In the genomic region with DNA sequence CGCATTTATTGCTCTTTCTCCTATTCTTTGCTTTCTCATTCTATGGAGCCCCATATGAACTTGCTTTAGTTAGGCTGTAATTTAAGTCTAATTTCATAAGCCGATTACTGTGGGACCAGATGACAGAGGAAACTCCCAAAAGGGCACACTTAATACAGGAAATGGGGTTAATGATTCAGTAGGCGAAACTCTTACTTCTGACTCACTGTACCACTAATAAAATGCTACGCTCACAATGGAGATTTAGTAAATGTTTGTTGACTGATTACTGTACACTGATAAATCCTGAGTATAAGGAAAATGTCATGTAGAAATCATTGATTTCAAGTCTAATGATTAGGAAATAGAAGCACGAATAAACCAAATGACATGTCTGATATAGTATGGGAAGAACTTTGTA, we compare ENCODE assay signal across 8 cellular contexts.
A peak's percentile ranks its signal among the peaks of the same experiment; 100 is the strongest.
DNase-seq lines count a peak whose midpoint lies in the region; ATAC-seq, FAIRE-seq and TF ChIP-seq lines count a peak whose summit lies in the region.

No MANE protein-coding gene starts in this region.

- intact Hi-C loops in HCT116 (cut with micrococcal nuclease) (no loop called here), natural killer cell (cut with micrococcal nuclease) (no loop called here)

- no peaks in the 10 kb centered on the region for H3K4me1 Mint-ChIP-seq in endothelial cell (ENCODE audit: unreplicated experiment)
- no peaks in the 10 kb centered on the region for H3K4me1 Mint-ChIP-seq in natural killer cell

- H3K36me3 ChIP-seq in HCT116 (ENCODE audit: control insufficient read depth in 1 of 2, insufficient read depth in 2 of 2, low read length in 2 of 2), result no peaks in the 10 kb centered on the region

- FAIRE-seq in GM18507 (lab: Jason Lieb, UNC), result peak; percentile 77

- no peak overlapping the region for H3K4me3 Mint-ChIP-seq in endothelial cell (ENCODE audit: unreplicated experiment)
- H3K4me3 Mint-ChIP-seq in natural killer cell, result no peak overlapping the region

- no peaks in the 10 kb centered on the region for H3K27me3 ChIP-seq in HCT116 (ENCODE audit: insufficient read depth, low read length)

- no peaks in the 10 kb centered on the region for H3K9me3 Mint-ChIP-seq in endothelial cell (ENCODE audit: unreplicated experiment)
- peaks cover 0 to 5% of the 10 kb centered on the region in 2 donors for H3K9me3 Mint-ChIP-seq in natural killer cell

- ATAC-seq in HCT116 (peak; percentile 66), natural killer cell (no peak)

- RAD21 ChIA-PET in HCT116 (lab: Charles Lee; ENCODE audit: low non-redundant PET in 1 of 2, low total read pairs in 2 of 2, uncharacterized antibody in 2 of 2, unreplicated experiment in 2 of 2), result no interaction called here

- peak overlapping the region; percentile 63 for H3K4me2 ChIP-seq in HCT116 (ENCODE audit: low read length)

- no peaks in the 10 kb centered on the region for H4K20me1 ChIP-seq in HCT116 (ENCODE audit: insufficient read depth)

- POLR2A ChIA-PET in HCT116 (lab: Charles Lee), result no interaction called here

- no peak for TF ChIP-seq CTCF in HCT116 (IDR thresholded peaks at IDR 0.05 in 2 of 3, conservative IDR thresholded peaks at IDR 0.05 in 1 of 3; ENCODE audit: borderline replicate concordance in 1 of 3, insufficient read depth in 1 of 3, low read depth in 2 of 3, low read length in 2 of 3)
- TF ChIP-seq CTCF in endothelial cell (IDR thresholded peaks at IDR 0.05; ENCODE audit: unreplicated experiment), result no peak
- TF ChIP-seq CTCF in natural killer cell (IDR thresholded peaks at IDR 0.05), result no peak

- peak; percentile 5; the same call in 1 of the 2 replicates for TF ChIP-seq RAD21 in HCT116 (IDR thresholded peaks at IDR 0.05; ENCODE audit: low read depth)

- no peak overlapping the region for H3K27ac Mint-ChIP-seq in endothelial cell (ENCODE audit: unreplicated experiment)
- H3K27ac Mint-ChIP-seq in natural killer cell, result no peak overlapping the region

- peak overlapping the region in 1 of 2 experiments; percentile 15; a peak in 1 of 4 replicates for H3K4me3 ChIP-seq in HCT116 (replicated peaks in 1 of 2; ENCODE audit: low read depth in 1 of 2, low read length in 2 of 2)

- no peak for TF ChIP-seq POLR2A in HCT116 (IDR thresholded peaks at IDR 0.05; ENCODE audit: borderline replicate concordance, extremely low read depth, insufficient read depth, insufficient read length)

- H3K27me3 Mint-ChIP-seq in endothelial cell (ENCODE audit: unreplicated experiment) (no peaks in the 10 kb centered on the region), natural killer cell (ENCODE audit: low read depth in 2 of 2) (no peaks in the 10 kb centered on the region)

- H3K36me3 Mint-ChIP-seq in endothelial cell (ENCODE audit: low read depth, unreplicated experiment), result no peaks in the 10 kb centered on the region
- no peaks in the 10 kb centered on the region for H3K36me3 Mint-ChIP-seq in natural killer cell

- H3K9ac ChIP-seq in HCT116 (ENCODE audit: low read length), result peak overlapping the region; percentile 43

- H3K4me1 ChIP-seq in HCT116 (ENCODE audit: control insufficient read depth in 1 of 2, insufficient read depth in 2 of 2, low read length in 2 of 2), result peaks cover 9 to 41% of the 10 kb centered on the region in 2 experiments

- BruUV-seq in HCT116 (replicated peaks; lab: Mats Ljungman, UMichigan), result no TSS peak

- no peaks in the 10 kb centered on the region for H3K9me3 ChIP-seq in HCT116 (ENCODE audit: control insufficient read depth in 1 of 2, insufficient read depth in 1 of 2, low read depth in 1 of 2, low read length in 2 of 2)

- H3K27ac ChIP-seq in HCT116 (ENCODE audit: low read depth, low read length), result peak overlapping the region; percentile 59; the same call in 1 of the 2 replicates

- H2AFZ ChIP-seq in HCT116 (ENCODE audit: low read depth, low read length, poor library complexity, severe bottlenecking), result peak overlapping the region; percentile 94

- H3K9me2 ChIP-seq in HCT116 (ENCODE audit: insufficient read depth), result no peaks in the 10 kb centered on the region

- H3K79me2 ChIP-seq in HCT116 (ENCODE audit: insufficient read depth, low read length), result no peaks in the 10 kb centered on the region

- CTCF ChIA-PET in HCT116 (lab: Charles Lee), result no interaction called here

- DNase-seq in GM18507 (ENCODE audit: extremely low spot score, insufficient read length, low read depth) (peak; percentile 9), HCT116 (ENCODE audit: low read depth, low spot score) (peak; percentile 59), NCI-H226 (peak; percentile 10), kidney glomerular epithelial cell (lab: John Stamatoyannopoulos, UW) (peak; percentile 67), endothelial cell (ENCODE audit: low spot score) (no peak), NCI-H1092 (lab: John Stamatoyannopoulos, UW) (no peak), superior temporal gyrus (ENCODE audit: extremely low spot score) (no peak), natural killer cell (no peak)

TF ChIP-seq in HCT116, 20 proteins besides CTCF, POLR2A, EP300 and RAD21 (continues in another document):
- TF ChIP-seq FOSL1 (IDR thresholded peaks at IDR 0.05; ENCODE audit: low read depth) (peak; percentile 75), SRF (IDR thresholded peaks at IDR 0.05; ENCODE audit: low read depth) (peak; percentile 54; the same call in 1 of the 2 replicates), EGR1 (IDR thresholded peaks at IDR 0.05; ENCODE audit: low read depth) (no peak), CEBPB (IDR thresholded peaks at IDR 0.05; ENCODE audit: low read depth) (peak; percentile 23; the same call in 1 of the 2 replicates), TCF7L2 (IDR thresholded peaks at IDR 0.05; ENCODE audit: borderline replicate concordance, extremely low read depth, insufficient read depth, insufficient read length) (no peak), JUND (IDR thresholded peaks at IDR 0.05) (peak; percentile 70), EZH2 (IDR thresholded peaks at IDR 0.05) (no peak), CBX3 (IDR thresholded peaks at IDR 0.05; ENCODE audit: low read depth) (peak; percentile 31; the same call in 1 of the 2 replicates), ZFX (IDR thresholded peaks at IDR 0.05) (no peak), YY1 (IDR thresholded peaks at IDR 0.05; ENCODE audit: extremely low read depth, insufficient replicate concordance, low read depth, low read length) (no peak), SP1 (IDR thresholded peaks at IDR 0.05; ENCODE audit: low read depth) (peak; percentile 75), ZNF274 (IDR thresholded peaks at IDR 0.05; ENCODE audit: low read depth, low read length) (no peak), EZH2phosphoT487 (IDR thresholded peaks at IDR 0.05; ENCODE audit: borderline replicate concordance) (no peak), SIN3A (IDR thresholded peaks at IDR 0.05; ENCODE audit: low read depth) (peak; percentile 19; the same call in 1 of the 2 replicates), ELF1 (IDR thresholded peaks at IDR 0.05; ENCODE audit: borderline replicate concordance, low read depth) (no peak)
- TF ChIP-seq, protein P1, sequence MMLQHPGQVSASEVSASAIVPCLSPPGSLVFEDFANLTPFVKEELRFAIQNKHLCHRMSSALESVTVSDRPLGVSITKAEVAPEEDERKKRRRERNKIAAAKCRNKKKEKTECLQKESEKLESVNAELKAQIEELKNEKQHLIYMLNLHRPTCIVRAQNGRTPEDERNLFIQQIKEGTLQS (IDR thresholded peaks at IDR 0.05), result no peak
- TF ChIP-seq, protein P2, sequence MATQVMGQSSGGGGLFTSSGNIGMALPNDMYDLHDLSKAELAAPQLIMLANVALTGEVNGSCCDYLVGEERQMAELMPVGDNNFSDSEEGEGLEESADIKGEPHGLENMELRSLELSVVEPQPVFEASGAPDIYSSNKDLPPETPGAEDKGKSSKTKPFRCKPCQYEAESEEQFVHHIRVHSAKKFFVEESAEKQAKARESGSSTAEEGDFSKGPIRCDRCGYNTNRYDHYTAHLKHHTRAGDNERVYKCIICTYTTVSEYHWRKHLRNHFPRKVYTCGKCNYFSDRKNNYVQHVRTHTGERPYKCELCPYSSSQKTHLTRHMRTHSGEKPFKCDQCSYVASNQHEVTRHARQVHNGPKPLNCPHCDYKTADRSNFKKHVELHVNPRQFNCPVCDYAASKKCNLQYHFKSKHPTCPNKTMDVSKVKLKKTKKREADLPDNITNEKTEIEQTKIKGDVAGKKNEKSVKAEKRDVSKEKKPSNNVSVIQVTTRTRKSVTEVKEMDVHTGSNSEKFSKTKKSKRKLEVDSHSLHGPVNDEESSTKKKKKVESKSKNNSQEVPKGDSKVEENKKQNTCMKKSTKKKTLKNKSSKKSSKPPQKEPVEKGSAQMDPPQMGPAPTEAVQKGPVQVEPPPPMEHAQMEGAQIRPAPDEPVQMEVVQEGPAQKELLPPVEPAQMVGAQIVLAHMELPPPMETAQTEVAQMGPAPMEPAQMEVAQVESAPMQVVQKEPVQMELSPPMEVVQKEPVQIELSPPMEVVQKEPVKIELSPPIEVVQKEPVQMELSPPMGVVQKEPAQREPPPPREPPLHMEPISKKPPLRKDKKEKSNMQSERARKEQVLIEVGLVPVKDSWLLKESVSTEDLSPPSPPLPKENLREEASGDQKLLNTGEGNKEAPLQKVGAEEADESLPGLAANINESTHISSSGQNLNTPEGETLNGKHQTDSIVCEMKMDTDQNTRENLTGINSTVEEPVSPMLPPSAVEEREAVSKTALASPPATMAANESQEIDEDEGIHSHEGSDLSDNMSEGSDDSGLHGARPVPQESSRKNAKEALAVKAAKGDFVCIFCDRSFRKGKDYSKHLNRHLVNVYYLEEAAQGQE (IDR thresholded peaks at IDR 0.05; ENCODE audit: low read depth), result no peak
- TF ChIP-seq, protein P3, sequence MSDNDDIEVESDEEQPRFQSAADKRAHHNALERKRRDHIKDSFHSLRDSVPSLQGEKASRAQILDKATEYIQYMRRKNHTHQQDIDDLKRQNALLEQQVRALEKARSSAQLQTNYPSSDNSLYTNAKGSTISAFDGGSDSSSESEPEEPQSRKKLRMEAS (IDR thresholded peaks at IDR 0.05), result no peak
- TF ChIP-seq, protein P4, sequence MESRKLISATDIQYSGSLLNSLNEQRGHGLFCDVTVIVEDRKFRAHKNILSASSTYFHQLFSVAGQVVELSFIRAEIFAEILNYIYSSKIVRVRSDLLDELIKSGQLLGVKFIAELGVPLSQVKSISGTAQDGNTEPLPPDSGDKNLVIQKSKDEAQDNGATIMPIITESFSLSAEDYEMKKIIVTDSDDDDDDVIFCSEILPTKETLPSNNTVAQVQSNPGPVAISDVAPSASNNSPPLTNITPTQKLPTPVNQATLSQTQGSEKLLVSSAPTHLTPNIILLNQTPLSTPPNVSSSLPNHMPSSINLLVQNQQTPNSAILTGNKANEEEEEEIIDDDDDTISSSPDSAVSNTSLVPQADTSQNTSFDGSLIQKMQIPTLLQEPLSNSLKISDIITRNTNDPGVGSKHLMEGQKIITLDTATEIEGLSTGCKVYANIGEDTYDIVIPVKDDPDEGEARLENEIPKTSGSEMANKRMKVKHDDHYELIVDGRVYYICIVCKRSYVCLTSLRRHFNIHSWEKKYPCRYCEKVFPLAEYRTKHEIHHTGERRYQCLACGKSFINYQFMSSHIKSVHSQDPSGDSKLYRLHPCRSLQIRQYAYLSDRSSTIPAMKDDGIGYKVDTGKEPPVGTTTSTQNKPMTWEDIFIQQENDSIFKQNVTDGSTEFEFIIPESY (IDR thresholded peaks at IDR 0.05; ENCODE audit: extremely low read depth, insufficient replicate concordance, low read length), result no peak

Comparison
In these comparisons a context has a peak if more than half of its experiments do, and no peak if none do; other contexts are left out.
1. DNase-seq: peak in GM18507 (single experiment), HCT116 (single experiment), NCI-H226 (single experiment) and kidney glomerular epithelial cell (single experiment); none in endothelial cell (single experiment), NCI-H1092 (single experiment), superior temporal gyrus (single experiment) and natural killer cell (single experiment).